ENCODE assay signal across 27 cellular contexts in the genomic region with DNA sequence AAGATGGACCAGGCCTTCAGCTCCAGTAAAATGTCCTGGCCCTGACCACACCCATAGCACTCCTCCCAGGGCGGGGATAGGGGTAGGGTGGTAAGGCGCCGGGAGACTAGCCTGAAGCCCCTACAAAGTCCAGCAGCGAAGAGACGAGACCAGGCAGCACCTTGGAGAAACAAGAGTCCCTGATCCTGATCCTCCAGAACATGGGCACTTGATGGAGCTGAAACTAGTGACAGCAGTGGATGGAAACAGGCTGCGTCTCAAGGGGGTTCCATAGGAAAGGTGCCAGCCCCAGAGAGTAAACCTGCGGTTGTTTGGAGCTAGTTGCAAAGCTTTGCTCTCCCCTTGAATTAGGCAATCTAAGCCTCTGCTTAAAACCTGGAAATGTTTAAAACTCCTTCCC.
DNase-seq lines count a peak whose midpoint lies in the region; ATAC-seq, FAIRE-seq and TF ChIP-seq lines count a peak whose summit lies in the region.
"Had no signal": no experiment of that assay in that cellular context is flagged by ENCODE, and none has a peak within 500 bp of the region (broad histone marks: within the 10 kb centered on the region; RNA-seq: fewer than 3 reads in every experiment).

No MANE protein-coding gene starts in this region.

- CTCF ChIA-PET in H1 (lab: Charles Lee; ENCODE audit: partially characterized antibody), result interaction anchor here (0.5 to 1.3 kb wide), 2 partner anchors 11 to 95 kb away, joined by 3 to 5 read pairs; no protein-coding TSS in a partner anchor

- no peak overlapping the region for H3K4me2 ChIP-seq in H1 (ENCODE audit: insufficient read depth in 1 of 2, low read depth in 2 of 2, low read length in 2 of 2)
- H3K4me2 ChIP-seq: BLaER1 treated with 17β-estradiol and CSF1 and Interleukin-3, amounts not matched to agents 10 nM and 100 nM had no signal

- no peak overlapping the region for H3K9ac ChIP-seq in H1 (replicated peaks in 1 of 4; ENCODE audit: extremely low read depth in 1 of 4, low read depth in 3 of 4, low read length in 3 of 4)
- H3K9ac ChIP-seq: BLaER1 treated with 17β-estradiol and CSF1 and Interleukin-3, amounts not matched to agents 10 nM and 100 nM had no signal

- no peak for TF ChIP-seq POLR2A in H1 (IDR thresholded peaks at IDR 0.05; ENCODE audit: control extremely low read depth in 1 of 2, low read depth in 2 of 2, low read length in 2 of 2)

- no peak overlapping the region for H3K4ac ChIP-seq in H1 (replicated peaks; ENCODE audit: insufficient read length, low read depth, low read length)

- TF ChIP-seq RAD21 in H1 (IDR thresholded peaks at IDR 0.05 in 1 of 2, conservative IDR thresholded peaks at IDR 0.05 in 1 of 2; ENCODE audit: low read depth in 2 of 2, low read length in 2 of 2), result no peak

- no peak overlapping the region for H3K56ac ChIP-seq in H1 (replicated peaks; ENCODE audit: insufficient read length, low read depth, low read length)

- H3K79me1 ChIP-seq in H1 (ENCODE audit: low read depth, low read length), result no peaks in the 10 kb centered on the region

- no peak overlapping the region for H3K18ac ChIP-seq in H1 (ENCODE audit: extremely low read depth, low read length)

- no peaks in the 10 kb centered on the region for H3K9me3 Mint-ChIP-seq in osteocyte (ENCODE audit: unreplicated experiment)
- H3K9me3 Mint-ChIP-seq: CD4-positive, alpha-beta T cell; CD8-positive, alpha-beta T cell had no signal

- no peak overlapping the region for H3K4me3 Mint-ChIP-seq in osteocyte (ENCODE audit: unreplicated experiment)
- H3K4me3 Mint-ChIP-seq: B cell; CD4-positive, alpha-beta T cell; CD8-positive, alpha-beta T cell had no signal

- no peak for FAIRE-seq in H1 (lab: Jason Lieb, UNC)
- FAIRE-seq: A204.1, GM12878, GM12892, GM18507 had no signal

- DNase-seq in H1 (ENCODE audit: low read depth in 1 of 2, low spot score in 2 of 2) (no peak), osteocyte (ENCODE audit: extremely low spot score, unreplicated experiment) (no peak), sciatic nerve (ENCODE audit: low spot score) (no peak), aorta (no peak), NOMO-1 (lab: John Stamatoyannopoulos, UW; ENCODE audit: unreplicated experiment in 2 of 2) (no peak), NCI-H1417 (lab: John Stamatoyannopoulos, UW) (no peak)
- DNase-seq in activated effector memory CD4-positive, alpha-beta T cell treated with anti-CD3 and anti-CD28 coated beads, Interleukin-2, amount 50 U/mL, for 16 hours, result no peak
- DNase-seq: 8988T; ACHN; AML-193; CD4-positive, alpha-beta T cell; CD8-positive, alpha-beta T cell; DMS 273 treated with DMSO at 0.1 percent for 48 hours; DMS153; DMS53; DMS79; DND-41; EL; GDM1 had no signal

- H2AK5ac ChIP-seq in H1 (ENCODE audit: low read depth, low read length), result no peak overlapping the region

- ATAC-seq in sciatic nerve (peak; percentile 64), aorta (ENCODE audit: low FRiP score) (peak; percentile 36), HG02678 (IDR thresholded peaks at IDR 0.05; ENCODE audit: unreplicated experiment) (no peak)
- ATAC-seq: CD8-positive, alpha-beta T cell; GM12878 had no signal

- H3K36me3 ChIP-seq in H1 (ENCODE audit: control insufficient read depth in 2 of 4, insufficient read depth in 4 of 4, low read length in 3 of 4), result 0 out of 8 replicates have a peak, but pooled peaks cover 0 to 2% (median 0%) of the 10 kb centered on the region in 4 experiments
- no peaks in the 10 kb centered on the region for H3K36me3 ChIP-seq in aorta (ENCODE audit: control insufficient read depth in 1 of 2, insufficient read depth in 2 of 2, low read length in 1 of 2)
- H3K36me3 ChIP-seq: BLaER1 treated with 17β-estradiol and CSF1 and Interleukin-3, amounts not matched to agents 10 nM and 100 nM had no signal

- H2BK120ac ChIP-seq in H1 (replicated peaks; ENCODE audit: low read depth, low read length), result no peak overlapping the region

- no peak overlapping the region for H2BK15ac ChIP-seq in H1 (ENCODE audit: low read length)

- H2BK12ac ChIP-seq in H1 (ENCODE audit: low read depth, low read length), result no peak overlapping the region

- H3K27me3 ChIP-seq in H1 (replicated peaks in 1 of 4; ENCODE audit: control insufficient read depth in 3 of 4, extremely low read depth in 1 of 4, insufficient read depth in 3 of 4, low read length in 3 of 4) (no peaks in the 10 kb centered on the region), aorta (ENCODE audit: control insufficient read depth in 1 of 2, insufficient read depth in 2 of 2, low read length in 1 of 2) (no peaks in the 10 kb centered on the region)
- H3K27me3 ChIP-seq: BLaER1 treated with 17β-estradiol and CSF1 and Interleukin-3, amounts not matched to agents 10 nM and 100 nM had no signal

- H3K9me3 ChIP-seq in H1 (ENCODE audit: insufficient read depth in 2 of 2, low read depth in 1 of 2, low read length in 1 of 2), result no peaks in the 10 kb centered on the region
- H3K9me3 ChIP-seq in aorta (ENCODE audit: control insufficient read depth, low read length), result no peaks in the 10 kb centered on the region

- WGBS in H1 (ENCODE audit: extremely low coverage in 1 of 2, insufficient coverage in 1 of 2, insufficient read length in 1 of 2, insufficient replicate concordance in 2 of 2, low coverage in 1 of 2, low lambda C conversion rate in 2 of 2, missing lambda C conversion rate in 1 of 2), 2 experiments, result 95% methylated on average over 7 of the region's 7 CpGs; no CpG with 5 or more reads in 1 of the 2 experiments
- 85 to 86% methylated on average over 7 of the region's 7 CpGs for WGBS in aorta, 2 donors

- no peak overlapping the region for H3K27ac ChIP-seq in H1 (ENCODE audit: low read depth, low read length)
- no peak overlapping the region for H3K27ac ChIP-seq in aorta (ENCODE audit: low read depth in 1 of 2, low read length in 2 of 2)
- H3K27ac ChIP-seq: BLaER1 treated with 17β-estradiol and CSF1 and Interleukin-3, amounts not matched to agents 10 nM and 100 nM; C4-2B had no signal

- H3K4me3 ChIP-seq in H1 (ENCODE audit: extremely low read depth in 1 of 4, insufficient read depth in 2 of 4, low read depth in 3 of 4, low read length in 4 of 4), result no peak overlapping the region
- no peak overlapping the region for H3K4me3 ChIP-seq in aorta (ENCODE audit: low read length in 2 of 2)
- H3K4me3 ChIP-seq: BLaER1 treated with 17β-estradiol and CSF1 and Interleukin-3, amounts not matched to agents 10 nM and 100 nM; GM12878 had no signal

- no peak overlapping the region for H4K5ac ChIP-seq in H1 (ENCODE audit: insufficient read length, low read depth, low read length)

- H3K4me1 ChIP-seq in H1 (replicated peaks in 1 of 4; ENCODE audit: control insufficient read depth in 3 of 4, insufficient read depth in 4 of 4, low read length in 3 of 4) (no peaks in the 10 kb centered on the region), aorta (ENCODE audit: control insufficient read depth in 1 of 2, insufficient read depth in 2 of 2, low read length in 2 of 2) (no peaks in the 10 kb centered on the region)
- H3K4me1 ChIP-seq: BLaER1 treated with 17β-estradiol and CSF1 and Interleukin-3, amounts not matched to agents 10 nM and 100 nM had no signal

- TF ChIP-seq CTCF in H1 (IDR thresholded peaks at IDR 0.05; ENCODE audit: control extremely low read depth in 1 of 3, insufficient read depth in 1 of 3, low read depth in 1 of 3, low read length in 3 of 3), result no peak
- no peak for TF ChIP-seq CTCF in osteocyte (IDR thresholded peaks at IDR 0.05)

- H2AFZ ChIP-seq in H1 (ENCODE audit: low read length), result 0 out of 2 replicates have a peak overlapping the region, but pooled peaks have one; percentile 32

- no peak overlapping the region for H4K91ac ChIP-seq in H1 (replicated peaks; ENCODE audit: insufficient read length, low read length)

- H3K23me2 ChIP-seq in H1 (ENCODE audit: low read depth, low read length), result no peaks in the 10 kb centered on the region

- H3K4me1 Mint-ChIP-seq in osteocyte (ENCODE audit: unreplicated experiment), result peaks cover 18% of the 10 kb centered on the region
- H3K4me1 Mint-ChIP-seq: B cell had no signal

- TF ChIP-seq EP300 in H1 (IDR thresholded peaks at IDR 0.05; ENCODE audit: borderline replicate concordance in 1 of 2, low read depth in 2 of 2, low read length in 2 of 2), result no peak

- POLR2A ChIA-PET in H1 (lab: Charles Lee; ENCODE audit: partially characterized antibody), result no interaction called here

- H3K36me3 Mint-ChIP-seq in osteocyte (ENCODE audit: unreplicated experiment), result no peaks in the 10 kb centered on the region
- H3K36me3 Mint-ChIP-seq: CD8-positive, alpha-beta T cell had no signal

- H3K14ac ChIP-seq in H1 (ENCODE audit: insufficient read length), result no peak overlapping the region

- H4K20me1 ChIP-seq in H1 (replicated peaks in 1 of 2; ENCODE audit: control insufficient read depth in 1 of 2, insufficient read depth in 2 of 2, low read length in 2 of 2), result no peaks in the 10 kb centered on the region
- H4K20me1 ChIP-seq: BLaER1 treated with 17β-estradiol and CSF1 and Interleukin-3, amounts not matched to agents 10 nM and 100 nM had no signal

- intact Hi-C loops in sciatic nerve (cut with DNase I) (no loop called here), aorta (cut with DNase I) (no loop called here)

- H3K27me3 Mint-ChIP-seq in osteocyte (ENCODE audit: unreplicated experiment), result peaks cover 8% of the 10 kb centered on the region

- H2BK20ac ChIP-seq in H1 (ENCODE audit: low read length), result no peak overlapping the region

- H3K23ac ChIP-seq in H1 (ENCODE audit: insufficient read length), result no peak overlapping the region

- no peak overlapping the region for H2BK5ac ChIP-seq in H1 (ENCODE audit: low read depth, low read length)

- peak overlapping the region; percentile 83 for H3K27ac Mint-ChIP-seq in osteocyte (ENCODE audit: unreplicated experiment)
- H3K27ac Mint-ChIP-seq: B cell; CD4-positive, alpha-beta T cell; CD8-positive, alpha-beta T cell had no signal

- H4K8ac ChIP-seq in H1 (ENCODE audit: extremely low read depth, insufficient read depth, low read length), result no peak overlapping the region

- no peaks in the 10 kb centered on the region for H3K79me2 ChIP-seq in H1 (ENCODE audit: control insufficient read depth in 1 of 2, insufficient read depth in 2 of 2, low read length in 2 of 2)

TF ChIP-seq in H1, 55 proteins besides CTCF, POLR2A, EP300 and RAD21 (continues in another document):
- TF ChIP-seq TEAD4 (IDR thresholded peaks at IDR 0.05; ENCODE audit: low read depth, low read length), result no peak
- TF ChIP-seq SIX5 (IDR thresholded peaks at IDR 0.05; ENCODE audit: low read depth, low read length), result no peak
- TF ChIP-seq TCF12 (IDR thresholded peaks at IDR 0.05; ENCODE audit: low read depth, low read length), result no peak
- no peak for TF ChIP-seq CREB1 (IDR thresholded peaks at IDR 0.05)
- TF ChIP-seq KDM4A (IDR thresholded peaks at IDR 0.05; ENCODE audit: low read depth, low read length, severe bottlenecking), result no peak
- no peak for TF ChIP-seq SIRT6 (IDR thresholded peaks at IDR 0.05; ENCODE audit: low read length)
- no peak for TF ChIP-seq BACH1 (IDR thresholded peaks at IDR 0.05; ENCODE audit: low read length)
- no peak for TF ChIP-seq TAF7 (optimal IDR thresholded peaks at IDR 0.05; ENCODE audit: borderline replicate concordance, low read depth, low read length)
- no peak for TF ChIP-seq YY1 (IDR thresholded peaks at IDR 0.05; ENCODE audit: low read depth, low read length)
- TF ChIP-seq BCL11A (IDR thresholded peaks at IDR 0.05; ENCODE audit: low read depth in 2 of 2, low read length in 2 of 2), result no peak
